In the genomic region with DNA sequence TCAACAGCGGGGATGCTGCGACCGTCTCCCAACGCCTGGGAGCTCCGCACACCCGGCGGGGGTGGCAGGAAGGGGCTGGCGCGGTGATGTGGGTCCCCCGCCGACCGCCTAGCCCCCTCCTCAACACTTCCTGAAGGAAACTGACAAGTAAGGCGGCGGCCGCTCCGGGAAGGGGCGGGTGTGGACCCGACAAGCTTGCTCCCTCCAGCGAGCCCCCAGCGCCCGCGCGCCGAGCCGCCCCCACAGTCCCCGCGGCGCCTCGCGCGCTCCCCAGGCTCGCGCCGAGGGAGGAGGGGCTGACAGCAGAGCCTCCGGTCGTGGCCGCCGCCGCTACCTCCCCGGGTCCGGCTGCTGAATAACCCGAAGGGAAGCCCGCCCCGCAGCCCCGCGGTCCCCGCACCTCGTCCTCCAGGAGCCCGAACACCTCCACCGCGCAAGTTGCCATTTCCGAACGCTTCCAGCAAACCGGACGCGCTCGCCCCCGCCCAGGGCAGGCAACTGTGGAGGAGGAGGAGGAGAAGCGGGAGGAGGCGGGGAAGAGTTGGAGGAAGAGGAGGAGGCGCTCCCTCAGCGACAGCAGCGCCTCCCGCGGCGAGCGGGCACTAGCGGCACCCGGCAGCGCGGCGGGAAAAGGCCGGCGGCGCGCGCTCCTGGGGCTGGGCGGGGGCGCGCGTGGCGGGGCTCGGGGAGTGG, we compare ENCODE assay signal across 8 cellular contexts. TPM values are rescaled to one million over a fixed set of nuclear protein-coding genes. Genes with fewer than 3 reads are reported as not detected.
DNase-seq lines count a peak whose midpoint lies in the region; ATAC-seq and TF ChIP-seq lines count a peak whose summit lies in the region.

A gene (minus strand): TSS at position 502 of the 693 bp plus-strand sequence. CDS start 57 bp downstream, at position 445.

- no peak within 1 kb of the TSS for H3K27ac ChIP-seq in CD4-positive, alpha-beta memory T cell (ENCODE audit: low read depth, low read length)
- no peak within 1 kb of the TSS for H3K27ac ChIP-seq in OCI-LY1 (ENCODE audit: low read depth, low read length, poor library complexity, severe bottlenecking)

- no peaks in the 10 kb centered on the region for H3K9me3 ChIP-seq in CD4-positive, alpha-beta memory T cell (ENCODE audit: control insufficient read depth in 1 of 2, low read length in 2 of 2)
- no peaks in the 10 kb centered on the region for H3K9me3 ChIP-seq in OCI-LY1 (ENCODE audit: low read length)
- H3K9me3 ChIP-seq in mononuclear cell (ENCODE audit: low read depth, low read length) = no peaks in the 10 kb centered on the region

- H3K36me3 Mint-ChIP-seq in CD4-positive, alpha-beta memory T cell = peaks cover 0 to 2% of the 10 kb centered on the region in 2 donors

- H3K27ac Mint-ChIP-seq in CD4-positive, alpha-beta memory T cell = peak within 1 kb of the TSS; percentile 17 to 85 (median 61)

- peak within 1 kb of the TSS; percentile 58 for H3K9ac ChIP-seq in OCI-LY1 (ENCODE audit: low read length)

- no peaks in the 10 kb centered on the region for H4K20me1 ChIP-seq in OCI-LY1 (ENCODE audit: insufficient read depth, low read length)

- H2AFZ ChIP-seq in OCI-LY1 (ENCODE audit: low read length) = peak within 1 kb of the TSS; percentile 55; the same call in 1 of the 2 replicates

- no peaks in the 10 kb centered on the region for H3K27me3 Mint-ChIP-seq in CD4-positive, alpha-beta memory T cell

- H3K9me2 ChIP-seq in OCI-LY1 (ENCODE audit: low read depth, low read length) = no peaks in the 10 kb centered on the region

- H3K27me3 ChIP-seq in CD4-positive, alpha-beta memory T cell (ENCODE audit: insufficient read depth, low read length) = no peaks in the 10 kb centered on the region
- H3K27me3 ChIP-seq in OCI-LY1 (ENCODE audit: insufficient read depth, low read length) = no peaks in the 10 kb centered on the region
- no peaks in the 10 kb centered on the region for H3K27me3 ChIP-seq in mononuclear cell (ENCODE audit: insufficient read depth, low read length)

- H3K9me3 Mint-ChIP-seq in CD4-positive, alpha-beta memory T cell = no peaks in the 10 kb centered on the region

- H3K36me3 ChIP-seq in CD4-positive, alpha-beta memory T cell (ENCODE audit: insufficient read depth, low read length) = no peaks in the 10 kb centered on the region
- no peaks in the 10 kb centered on the region for H3K36me3 ChIP-seq in OCI-LY1 (ENCODE audit: insufficient read depth, low read length)

- peak within 1 kb of the TSS; percentile 36 to 61 for H3K4me3 ChIP-seq in CD4-positive, alpha-beta memory T cell (ENCODE audit: low read length in 2 of 2)
- H3K4me3 ChIP-seq in OCI-LY1 (ENCODE audit: low read depth, low read length, poor library complexity, severe bottlenecking) (peak within 1 kb of the TSS; percentile 70), mononuclear cell (ENCODE audit: low read length) (peak within 1 kb of the TSS; percentile 65)

- peak within 1 kb of the TSS; percentile 89 to 94 (median 92) for H3K4me3 Mint-ChIP-seq in CD4-positive, alpha-beta memory T cell

- no peaks in the 10 kb centered on the region for H3F3A ChIP-seq in OCI-LY1 (ENCODE audit: insufficient read depth, low read length)

- intact Hi-C loops in CD4-positive, alpha-beta memory T cell (cut with micrococcal nuclease) = loop anchor here (1.0 to 2.0 kb wide), 3 partner anchors 50 to 254 kb away; no protein-coding TSS in a partner anchor

- DNase-seq in CD4-positive, alpha-beta memory T cell = peak; percentile 64 to 82 (median 74)
- DNase-seq in HS-5 (ENCODE audit: low read depth) (peak; percentile 51), activated T-cell treated with anti-CD3 and anti-CD28 coated beads for 1 hour (ENCODE audit: low read depth) (peak; percentile 50), epidermal melanocyte (ENCODE audit: insufficient read length, low spot score) (peak; percentile 75)
- peak; percentile 61 to 68 for DNase-seq in stimulated activated CD8-positive, alpha-beta memory T cell treated with anti-CD3 and anti-CD28 coated beads, Interleukin-2, amount 100 ng/mL, for 48 hours (ENCODE audit: low read depth in 2 of 2)

- H3K79me2 ChIP-seq in OCI-LY1 (ENCODE audit: insufficient read depth, low read length) = no peaks in the 10 kb centered on the region

- H3K4me2 ChIP-seq in OCI-LY1 (ENCODE audit: low read length) = peak within 1 kb of the TSS; percentile 74

- H3K4me1 Mint-ChIP-seq in CD4-positive, alpha-beta memory T cell = peaks cover 10 to 27% (median 17%) of the 10 kb centered on the region in 4 donors

- CTCF ChIA-PET in CD4-positive, alpha-beta memory T cell (lab: Charles Lee; ENCODE audit: partially characterized antibody) = interaction anchor here (0.6 to 2.7 kb wide), 10 partner anchors 9 to 253 kb away, joined by 3 to 14 read pairs (median 4); no protein-coding TSS in a partner anchor

- POLR2A ChIA-PET in CD4-positive, alpha-beta memory T cell (lab: Charles Lee; ENCODE audit: partially characterized antibody) = interaction anchor here (1.1 to 1.2 kb wide), 2 partner anchors 49 to 54 kb away, joined by 3 read pairs; no protein-coding TSS in a partner anchor

- peak; percentile 50 for TF ChIP-seq CTCF in OCI-LY1 (IDR thresholded peaks at IDR 0.05; ENCODE audit: low read length)

- peaks cover 15% of the 10 kb centered on the region for H3K4me1 ChIP-seq in CD4-positive, alpha-beta memory T cell (ENCODE audit: insufficient read depth, low read length)
- H3K4me1 ChIP-seq in OCI-LY1 (ENCODE audit: insufficient read depth, low read length, severe bottlenecking) (peaks cover 13% of the 10 kb centered on the region), mononuclear cell (ENCODE audit: insufficient read depth, low read length) (peaks cover 17% of the 10 kb centered on the region)

- ATAC-seq in GM19468 (IDR thresholded peaks at IDR 0.05; ENCODE audit: extremely low read depth, unreplicated experiment) = peak; percentile 81

RNA-seq across cellular contexts. Expression of the gene that starts here (rescaled TPM):
- total RNA-seq in CD4-positive, alpha-beta memory T cell = 1 to 10 TPM; 4.2 to 5.8 TPM
- 1 to 10 TPM; 3.7 to 5.2 TPM for polyA plus RNA-seq in CD4-positive, alpha-beta memory T cell
- total RNA-seq in mononuclear cell = 2.6 TPM
